9 cellular contexts compared by ENCODE assay signal in the genomic region with DNA sequence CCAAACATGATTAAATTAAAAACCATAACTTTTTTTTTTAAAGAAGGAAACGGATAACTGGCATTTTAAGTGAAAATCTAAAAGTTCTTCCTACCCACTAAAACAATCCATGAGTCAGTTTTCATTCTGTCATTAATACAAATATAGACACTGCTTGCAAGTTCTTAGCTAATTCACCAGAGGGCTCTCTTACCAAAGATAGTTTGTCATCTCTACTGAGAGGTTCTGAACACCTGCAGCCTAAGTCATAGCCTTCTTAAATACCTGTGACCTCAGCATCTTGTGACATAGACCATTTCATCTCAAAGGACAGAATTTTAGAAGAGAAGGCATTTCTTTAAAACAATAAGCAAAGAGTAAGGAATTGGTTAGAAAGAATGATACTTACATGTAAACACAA.
DNase-seq lines count a peak whose midpoint lies in the region; TF ChIP-seq lines count a peak whose summit lies in the region.
"Had no signal": no experiment of that assay in that cellular context is flagged by ENCODE, and none has a peak within 500 bp of the region (broad histone marks: within the 10 kb centered on the region; RNA-seq: fewer than 3 reads in every experiment).

No MANE protein-coding gene starts in this region.

- peak; percentile 45 for TF ChIP-seq RAD21 in Ishikawa (IDR thresholded peaks at IDR 0.05; ENCODE audit: low read depth)

- no peaks in the 10 kb centered on the region for H3K27me3 ChIP-seq in WERI-Rb-1 (ENCODE audit: insufficient read depth, low read depth, severe bottlenecking)

- TF ChIP-seq EP300 in Ishikawa (IDR thresholded peaks at IDR 0.05; ENCODE audit: borderline replicate concordance): no peak

- TF ChIP-seq CTCF in WERI-Rb-1 (IDR thresholded peaks at IDR 0.05; ENCODE audit: low read depth, low read length): 0 out of 2 replicates have a peak, but pooled peaks have one; percentile 3

- no peak overlapping the region for H3K4me3 ChIP-seq in WERI-Rb-1 (ENCODE audit: low read depth, low read length)

- H3K9me3 ChIP-seq in WERI-Rb-1 (ENCODE audit: severe bottlenecking): no peaks in the 10 kb centered on the region

- DNase-seq in DMS114 treated with DMSO at 0.1 percent for 48 hours (lab: John Stamatoyannopoulos, UW; ENCODE audit: unreplicated experiment) (peak; percentile 8), WERI-Rb-1 (no peak), left kidney (ENCODE audit: low read depth, low spot score) (peak; percentile 12), SKM-1 treated with dmso at 0.1 percent for 144 hours (lab: John Stamatoyannopoulos, UW; ENCODE audit: unreplicated experiment) (no peak)
- no peak for DNase-seq in activated naive CD4-positive, alpha-beta T cell treated with Interleukin-2 at 50 U/mL for 16 hours
- DNase-seq in activated CD8-positive, alpha-beta memory T cell treated with anti-CD3 and anti-CD28 coated beads, Interleukin-2, amount 50 U/mL, for 4 hours: no peak
- no peak for DNase-seq in stimulated activated naive CD4-positive, alpha-beta T cell treated with Interleukin-2 at 50 U/mL for 16 hours (lab: John Stamatoyannopoulos, UW)
- DNase-seq: activated CD4-positive, alpha-beta memory T cell treated with anti-CD3 and anti-CD28 coated beads, Interleukin-2, amount 10 ng/mL, durations not matched to agents 7 days and 5 days had no signal

- H3K27ac ChIP-seq in WERI-Rb-1: no peak overlapping the region

- peaks cover 3% of the 10 kb centered on the region; the same call in 1 of the 2 replicates for H3K36me3 ChIP-seq in WERI-Rb-1

TF ChIP-seq in Ishikawa, 13 proteins besides CTCF, POLR2A, EP300 and RAD21:
- TF ChIP-seq TCF12 (IDR thresholded peaks at IDR 0.05; ENCODE audit: low read depth) (no peak), EGR1 (IDR thresholded peaks at IDR 0.05) (no peak), TEAD4 (IDR thresholded peaks at IDR 0.05) (no peak), CREB1 (IDR thresholded peaks at IDR 0.05; ENCODE audit: low read depth) (no peak), YY1 (IDR thresholded peaks at IDR 0.05; ENCODE audit: low read depth) (no peak), NFIC (IDR thresholded peaks at IDR 0.05) (no peak), CEBPB (IDR thresholded peaks at IDR 0.05) (no peak), ZBTB7A (IDR thresholded peaks at IDR 0.05; ENCODE audit: low read depth) (no peak), TAF1 (IDR thresholded peaks at IDR 0.05; ENCODE audit: low read depth) (no peak), FOXM1 (IDR thresholded peaks at IDR 0.05; ENCODE audit: borderline replicate concordance, low read depth) (no peak)
- TF ChIP-seq, protein P1, sequence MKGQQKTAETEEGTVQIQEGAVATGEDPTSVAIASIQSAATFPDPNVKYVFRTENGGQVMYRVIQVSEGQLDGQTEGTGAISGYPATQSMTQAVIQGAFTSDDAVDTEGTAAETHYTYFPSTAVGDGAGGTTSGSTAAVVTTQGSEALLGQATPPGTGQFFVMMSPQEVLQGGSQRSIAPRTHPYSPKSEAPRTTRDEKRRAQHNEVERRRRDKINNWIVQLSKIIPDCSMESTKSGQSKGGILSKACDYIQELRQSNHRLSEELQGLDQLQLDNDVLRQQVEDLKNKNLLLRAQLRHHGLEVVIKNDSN (IDR thresholded peaks at IDR 0.05): no peak
- TF ChIP-seq, protein P2, sequence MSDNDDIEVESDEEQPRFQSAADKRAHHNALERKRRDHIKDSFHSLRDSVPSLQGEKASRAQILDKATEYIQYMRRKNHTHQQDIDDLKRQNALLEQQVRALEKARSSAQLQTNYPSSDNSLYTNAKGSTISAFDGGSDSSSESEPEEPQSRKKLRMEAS (IDR thresholded peaks at IDR 0.05): no peak
- TF ChIP-seq, protein P3, sequence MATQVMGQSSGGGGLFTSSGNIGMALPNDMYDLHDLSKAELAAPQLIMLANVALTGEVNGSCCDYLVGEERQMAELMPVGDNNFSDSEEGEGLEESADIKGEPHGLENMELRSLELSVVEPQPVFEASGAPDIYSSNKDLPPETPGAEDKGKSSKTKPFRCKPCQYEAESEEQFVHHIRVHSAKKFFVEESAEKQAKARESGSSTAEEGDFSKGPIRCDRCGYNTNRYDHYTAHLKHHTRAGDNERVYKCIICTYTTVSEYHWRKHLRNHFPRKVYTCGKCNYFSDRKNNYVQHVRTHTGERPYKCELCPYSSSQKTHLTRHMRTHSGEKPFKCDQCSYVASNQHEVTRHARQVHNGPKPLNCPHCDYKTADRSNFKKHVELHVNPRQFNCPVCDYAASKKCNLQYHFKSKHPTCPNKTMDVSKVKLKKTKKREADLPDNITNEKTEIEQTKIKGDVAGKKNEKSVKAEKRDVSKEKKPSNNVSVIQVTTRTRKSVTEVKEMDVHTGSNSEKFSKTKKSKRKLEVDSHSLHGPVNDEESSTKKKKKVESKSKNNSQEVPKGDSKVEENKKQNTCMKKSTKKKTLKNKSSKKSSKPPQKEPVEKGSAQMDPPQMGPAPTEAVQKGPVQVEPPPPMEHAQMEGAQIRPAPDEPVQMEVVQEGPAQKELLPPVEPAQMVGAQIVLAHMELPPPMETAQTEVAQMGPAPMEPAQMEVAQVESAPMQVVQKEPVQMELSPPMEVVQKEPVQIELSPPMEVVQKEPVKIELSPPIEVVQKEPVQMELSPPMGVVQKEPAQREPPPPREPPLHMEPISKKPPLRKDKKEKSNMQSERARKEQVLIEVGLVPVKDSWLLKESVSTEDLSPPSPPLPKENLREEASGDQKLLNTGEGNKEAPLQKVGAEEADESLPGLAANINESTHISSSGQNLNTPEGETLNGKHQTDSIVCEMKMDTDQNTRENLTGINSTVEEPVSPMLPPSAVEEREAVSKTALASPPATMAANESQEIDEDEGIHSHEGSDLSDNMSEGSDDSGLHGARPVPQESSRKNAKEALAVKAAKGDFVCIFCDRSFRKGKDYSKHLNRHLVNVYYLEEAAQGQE (IDR thresholded peaks at IDR 0.05; ENCODE audit: low read depth): no peak

Comparison
In these comparisons a context has a peak if more than half of its experiments do, and no peak if none do; other contexts are left out.
1. DNase-seq: peak in DMS114 treated with DMSO at 0.1 percent for 48 hours (single experiment) and left kidney (single experiment); none in WERI-Rb-1 (single experiment), activated naive CD4-positive, alpha-beta T cell treated with Interleukin-2 at 50 U/mL for 16 hours (single experiment), activated CD8-positive, alpha-beta memory T cell treated with anti-CD3 and anti-CD28 coated beads, Interleukin-2, amount 50 U/mL, for 4 hours (single experiment), stimulated activated naive CD4-positive, alpha-beta T cell treated with Interleukin-2 at 50 U/mL for 16 hours (single experiment) and SKM-1 treated with dmso at 0.1 percent for 144 hours (single experiment).